ENCODE assay signal across 4 cellular contexts in the genomic region with DNA sequence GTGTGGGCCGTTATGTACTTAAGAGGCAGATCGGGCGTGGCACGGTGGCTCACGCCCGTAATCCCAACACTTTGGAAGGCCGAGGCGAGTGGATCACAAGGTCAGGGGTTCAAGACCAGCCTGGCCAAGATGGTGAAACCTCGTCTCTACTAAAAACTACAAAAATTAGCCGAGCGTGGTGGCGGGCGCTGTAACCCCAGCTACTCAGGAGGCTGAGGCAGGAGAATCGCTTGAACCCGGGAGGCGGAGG. TPM values are rescaled to one million over a fixed set of nuclear protein-coding genes. Genes with fewer than 3 reads are reported as not detected.
DNase-seq lines count a peak whose midpoint lies in the region; ATAC-seq and TF ChIP-seq lines count a peak whose summit lies in the region.
"Not testable (repeated sequence)": the region's sequence is repeated elsewhere in the genome, so short reads cannot be mapped to it uniquely, and the experiment has no call there.

No MANE protein-coding gene starts in this region.

- peak overlapping the region; percentile 97 for H3K4me3 Mint-ChIP-seq in GM23338
- peak overlapping the region; percentile 93 for H3K4me3 Mint-ChIP-seq in activated naive CD4-positive, alpha-beta T cell treated with anti-CD3 and anti-CD28 coated beads for 36 hours

- H3K4me2 ChIP-seq in GM23338: peak overlapping the region; percentile 91

- peaks cover 33% of the 10 kb centered on the region for H3F3A ChIP-seq in GM23338 (replicated peaks; ENCODE audit: low read depth)

- intact Hi-C loops in activated naive CD4-positive, alpha-beta T cell treated with anti-CD3 and anti-CD28 coated beads for 36 hours (cut with micrococcal nuclease): loop anchor here (1.0 to 5.0 kb wide), 10 partner anchors 13 to 222 kb away; a partner anchor contains a TSS
- intact Hi-C loops in left ventricle myocardium inferior (cut with micrococcal nuclease): not testable (repeated sequence)

- peaks cover 37% of the 10 kb centered on the region for H3K36me3 Mint-ChIP-seq in GM23338 (ENCODE audit: low read depth)
- not testable (repeated sequence) for H3K36me3 Mint-ChIP-seq in activated naive CD4-positive, alpha-beta T cell treated with anti-CD3 and anti-CD28 coated beads for 36 hours (ENCODE audit: low read depth)

- H3K9me2 ChIP-seq in GM23338 (ENCODE audit: insufficient read depth): not testable (repeated sequence)

- not testable (repeated sequence) for H3K9me3 Mint-ChIP-seq in GM23338; activated naive CD4-positive, alpha-beta T cell treated with anti-CD3 and anti-CD28 coated beads for 36 hours

- not testable (repeated sequence) for DNase-seq in GM23338 (ENCODE audit: low spot score); activated naive CD4-positive, alpha-beta T cell treated with anti-CD3 and anti-CD28 coated beads for 36 hours; left ventricle myocardium inferior; skeletal muscle cell (ENCODE audit: low read depth)

- peaks cover 22% of the 10 kb centered on the region for H3K36me3 ChIP-seq in GM23338 (ENCODE audit: insufficient read depth)
- H3K36me3 ChIP-seq in left ventricle myocardium inferior: not testable (repeated sequence)

- peak overlapping the region; percentile 99 for H3K27ac Mint-ChIP-seq in GM23338
- H3K27ac Mint-ChIP-seq in activated naive CD4-positive, alpha-beta T cell treated with anti-CD3 and anti-CD28 coated beads for 36 hours: peak overlapping the region; percentile 96

- CTCF ChIA-PET in activated naive CD4-positive, alpha-beta T cell treated with anti-CD3 and anti-CD28 coated beads for 36 hours (lab: Charles Lee): interaction anchor here (0.8 to 3.7 kb wide), 18 partner anchors 9 to 828 kb away, joined by 3 to 79 read pairs (median 4); a partner anchor contains a TSS

- H3K27me3 ChIP-seq in GM23338 (ENCODE audit: insufficient read depth); left ventricle myocardium inferior (ENCODE audit: low read depth): not testable (repeated sequence)

- ATAC-seq in GM23338: not testable (repeated sequence)

- H3K4me1 ChIP-seq in GM23338 (ENCODE audit: insufficient read depth) (peaks cover 21% of the 10 kb centered on the region), left ventricle myocardium inferior (peaks cover 31% of the 10 kb centered on the region)

- H3K27ac ChIP-seq in GM23338 (ENCODE audit: low read depth): peak overlapping the region; percentile 96
- peak overlapping the region; percentile 86 for H3K27ac ChIP-seq in left ventricle myocardium inferior (replicated peaks)

- peaks cover 29% of the 10 kb centered on the region for H3K79me2 ChIP-seq in GM23338 (replicated peaks; ENCODE audit: insufficient read depth)

- H4K20me1 ChIP-seq in GM23338 (replicated peaks; ENCODE audit: insufficient read depth): peaks cover 12% of the 10 kb centered on the region

- H3K27me3 Mint-ChIP-seq in GM23338 (ENCODE audit: insufficient read depth, low read depth, poor library complexity): peaks cover 42% of the 10 kb centered on the region
- not testable (repeated sequence) for H3K27me3 Mint-ChIP-seq in activated naive CD4-positive, alpha-beta T cell treated with anti-CD3 and anti-CD28 coated beads for 36 hours (ENCODE audit: low read depth)

- H3K4me3 ChIP-seq in GM23338 (peak overlapping the region; percentile 99), left ventricle myocardium inferior (peak overlapping the region; percentile 69), skeletal muscle cell (ENCODE audit: low read depth, low read length) (peak overlapping the region; percentile 59)

- H3K4me1 Mint-ChIP-seq in GM23338: peaks cover 34% of the 10 kb centered on the region
- H3K4me1 Mint-ChIP-seq in activated naive CD4-positive, alpha-beta T cell treated with anti-CD3 and anti-CD28 coated beads for 36 hours (ENCODE audit: low read depth): peaks cover 27% of the 10 kb centered on the region

- H3K9me3 ChIP-seq in left ventricle myocardium inferior (replicated peaks): not testable (repeated sequence)

- TF ChIP-seq CTCF in GM23338 (conservative IDR thresholded peaks at IDR 0.05; ENCODE audit: low read depth in 2 of 2); left ventricle myocardium inferior (IDR thresholded peaks at IDR 0.05; ENCODE audit: borderline replicate concordance): not testable (repeated sequence)

- H2AFZ ChIP-seq in GM23338: not testable (repeated sequence)

RNA-seq across cellular contexts. Expression of a gene that starts 13.8 kb away (rescaled TPM):
- 1.2 and 6.3 TPM in 2 replicates for total RNA-seq in GM23338 (2014; rRNA removed; shearing (Covaris generic))
- 4.3 and 5.0 TPM in 2 replicates for polyA plus RNA-seq in GM23338 (2016; fragmentation: Nextera tagmentation; extraction: Ambion mirVana)
- total RNA-seq in activated naive CD4-positive, alpha-beta T cell treated with anti-CD3 and anti-CD28 coated beads for 36 hours: 10 to 100 TPM; 15.4 to 15.7 TPM
- total RNA-seq in left ventricle myocardium inferior: 7.2 TPM

RNA-seq across cellular contexts. Expression of a gene that starts 14.6 kb away (rescaled TPM):
- total RNA-seq in GM23338 (2014; rRNA removed; shearing (Covaris generic)): 66.7 and 77.7 TPM in 2 replicates
- polyA plus RNA-seq in GM23338 (2016; fragmentation: Nextera tagmentation; extraction: Ambion mirVana): 106 and 109 TPM in 2 replicates
- 10 to 100 TPM; 46.8 to 47.4 TPM for total RNA-seq in activated naive CD4-positive, alpha-beta T cell treated with anti-CD3 and anti-CD28 coated beads for 36 hours
- 18.0 TPM for total RNA-seq in left ventricle myocardium inferior

RNA-seq across cellular contexts. Expression of a gene that starts 20.3 kb away (rescaled TPM):
- total RNA-seq in GM23338 (2014; rRNA removed; shearing (Covaris generic)): 15.4 and 18.8 TPM in 2 replicates
- 7.4 and 8.1 TPM in 2 replicates for polyA plus RNA-seq in GM23338 (2016; fragmentation: Nextera tagmentation; extraction: Ambion mirVana)
- total RNA-seq in activated naive CD4-positive, alpha-beta T cell treated with anti-CD3 and anti-CD28 coated beads for 36 hours: 1 to 10 TPM; 3.2 to 3.6 TPM
- 0.11 TPM for total RNA-seq in left ventricle myocardium inferior

RNA-seq across cellular contexts. Expression of a gene that starts 20.8 kb away (rescaled TPM):
- total RNA-seq in GM23338 (2014; rRNA removed; shearing (Covaris generic)): 101 and 106 TPM in 2 replicates
- 579 and 628 TPM in 2 replicates for polyA plus RNA-seq in GM23338 (2016; fragmentation: Nextera tagmentation; extraction: Ambion mirVana)
- total RNA-seq in activated naive CD4-positive, alpha-beta T cell treated with anti-CD3 and anti-CD28 coated beads for 36 hours: 100 to 1,000 TPM; 129 to 137 TPM
- total RNA-seq in left ventricle myocardium inferior: 113 TPM

RNA-seq across cellular contexts. Expression of a gene that starts 53.6 kb away (rescaled TPM):
- 13.6 and 19.2 TPM in 2 replicates for total RNA-seq in GM23338 (2014; rRNA removed; shearing (Covaris generic))
- 71.4 and 76.5 TPM in 2 replicates for polyA plus RNA-seq in GM23338 (2016; fragmentation: Nextera tagmentation; extraction: Ambion mirVana)
- 10 to 100 TPM; 31.4 to 35.5 TPM for total RNA-seq in activated naive CD4-positive, alpha-beta T cell treated with anti-CD3 and anti-CD28 coated beads for 36 hours
- total RNA-seq in left ventricle myocardium inferior: 54.5 TPM
